23 cellular contexts compared by ENCODE assay signal in genomic region chr10:17265468-17265867, GRCh38.
"Had no signal": no experiment of that assay in that cellular context is flagged by ENCODE, and none has a peak within 500 bp of the region (broad histone marks: within the 10 kb centered on the region; RNA-seq: fewer than 3 reads in every experiment).

No MANE protein-coding gene starts in this region.

- DNase-seq: activated CD4-positive, alpha-beta memory T cell treated with anti-CD3 and anti-CD28 coated beads for 36 hours; activated CD4-positive, alpha-beta T cell treated with anti-CD3 and anti-CD28 coated beads, Interleukin-2, amount 10 ng/mL, durations not matched to agents 7 days and 5 days; activated CD4-positive, CD25-positive, alpha-beta regulatory T cell; activated CD8-positive, alpha-beta memory T cell treated with anti-CD3 and anti-CD28 coated beads for 24 hours; activated gamma-delta T cell; activated naive CD4-positive, alpha-beta T cell treated with anti-CD3 and anti-CD28 coated beads for 36 hours; activated T-cell treated with anti-CD3 and anti-CD28 coated beads, Interleukin-2, amount 50 U/mL, for 48 hours; central memory CD4-positive, alpha-beta T cell; MM.1S; NCI-H1105; NCI-H1436; NCI-H1694 treated with DMSO at 0.1 percent for 48 hours; NCI-H2029 treated with DMSO at 0.1 percent for 48 hours; NCI-H446; NCI-H524; PC-9; T-cell; T-helper 2 cell; T1000 had no signal

- H3K9me3 Mint-ChIP-seq: activated T-helper 17 cell treated with anti-CD3 and anti-CD28 coated beads, Interleukin-2, amount 50 U/mL, for 72 hours had no signal

- H2AFZ ChIP-seq: PC-9 had no signal

- H3K4me3 ChIP-seq: PC-9, SK-N-MC had no signal

- H3K4me3 Mint-ChIP-seq: activated CD4-positive, alpha-beta memory T cell treated with anti-CD3 and anti-CD28 coated beads for 36 hours; activated CD4-positive, alpha-beta T cell treated with anti-CD3 and anti-CD28 coated beads, Interleukin-2, amount 10 ng/mL, durations not matched to agents 7 days and 5 days; activated naive CD4-positive, alpha-beta T cell treated with anti-CD3 and anti-CD28 coated beads for 36 hours; activated naive CD8-positive, alpha-beta T cell; activated T-helper 17 cell treated with anti-CD3 and anti-CD28 coated beads, Interleukin-2, amount 50 U/mL, for 72 hours; T-cell had no signal

- ATAC-seq: activated T-helper 17 cell treated with anti-CD3 and anti-CD28 coated beads, Interleukin-2, amount 50 U/mL, for 72 hours; Right ventricle myocardium inferior; T-cell had no signal

- H3K4me2 ChIP-seq: PC-9 had no signal

- H3K27ac ChIP-seq: PC-9, SK-N-MC had no signal

- H3K4me1 Mint-ChIP-seq: activated CD4-positive, alpha-beta T cell treated with anti-CD3 and anti-CD28 coated beads, Interleukin-2, amount 10 ng/mL, durations not matched to agents 7 days and 5 days; activated T-helper 17 cell treated with anti-CD3 and anti-CD28 coated beads, Interleukin-2, amount 50 U/mL, for 72 hours; T-cell had no signal

- H3K27ac Mint-ChIP-seq: activated CD4-positive, alpha-beta memory T cell treated with anti-CD3 and anti-CD28 coated beads for 36 hours; activated CD4-positive, alpha-beta T cell treated with anti-CD3 and anti-CD28 coated beads, Interleukin-2, amount 10 ng/mL, durations not matched to agents 7 days and 5 days; activated naive CD4-positive, alpha-beta T cell treated with anti-CD3 and anti-CD28 coated beads for 36 hours; activated naive CD8-positive, alpha-beta T cell; activated T-helper 17 cell treated with anti-CD3 and anti-CD28 coated beads, Interleukin-2, amount 50 U/mL, for 72 hours; T-cell had no signal
